In the genomic region with DNA sequence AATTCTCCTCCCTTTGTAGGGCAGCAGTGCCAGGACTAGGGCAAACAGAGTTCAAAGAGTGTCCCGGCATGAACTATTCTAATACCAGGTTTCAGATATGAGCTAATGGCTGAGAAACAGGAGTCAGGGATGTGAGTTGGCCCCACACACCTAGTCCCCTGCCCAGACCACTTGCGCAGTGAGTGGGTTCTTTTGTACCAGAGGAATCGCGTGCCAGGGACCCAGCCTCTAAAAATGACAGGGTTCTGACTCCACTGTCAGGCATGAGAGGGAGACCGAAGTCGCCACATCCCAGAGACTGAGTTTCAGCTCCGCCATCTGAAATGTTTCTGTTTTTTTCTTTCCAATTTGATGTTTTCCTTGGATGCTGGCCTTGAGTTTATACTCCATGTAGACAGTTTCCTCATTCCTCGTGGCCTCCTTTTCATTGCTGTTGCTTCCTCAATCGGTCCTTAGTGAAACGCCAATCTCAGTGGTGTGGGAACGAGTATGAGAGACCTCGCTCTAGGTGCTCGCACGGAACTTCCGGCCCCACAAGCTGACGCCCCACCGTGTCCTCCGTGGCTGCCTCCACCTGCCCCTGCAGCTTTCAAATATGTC, we compare ENCODE assay signal across 1 cellular context.
TF ChIP-seq lines count a peak whose summit lies in the region.

No MANE protein-coding gene starts in this region.

TF ChIP-seq in endothelial cell of umbilical vein, 7 proteins besides CTCF, POLR2A, EP300 and RAD21:
- TF ChIP-seq JUN (IDR thresholded peaks at IDR 0.05; ENCODE audit: borderline replicate concordance, insufficient read depth, insufficient read length, low read depth) (no peak), POLR2AphosphoS5 (IDR thresholded peaks at IDR 0.05; ENCODE audit: insufficient read depth, low read depth, low read length) (no peak), GATA2 (IDR thresholded peaks at IDR 0.05; ENCODE audit: insufficient read depth, insufficient read length, low read depth, low read length) (no peak), EZH2 (IDR thresholded peaks at IDR 0.05; ENCODE audit: borderline replicate concordance, low read depth, low read length, severe bottlenecking) (no peak), MAX (IDR thresholded peaks at IDR 0.05; ENCODE audit: insufficient read depth, insufficient read length) (no peak)
